Comparison of ENCODE assay signal across 1 cellular context in genomic region chr2:164859906-164860693, GRCh38.
TF ChIP-seq lines count a peak whose summit lies in the region.
"Not testable (repeated sequence)": the region's sequence is repeated elsewhere in the genome, so short reads cannot be mapped to it uniquely, and the experiment has no call there.

No MANE protein-coding gene starts in this region.

TF ChIP-seq in HepG2, 621 proteins besides CTCF, POLR2A, EP300 and RAD21 (continued from another document):
- TF ChIP-seq SNAPC4 (CRISPR knock-in tag; IDR thresholded peaks at IDR 0.05) (peak; percentile 32; the same call in 1 of the 2 replicates), MIXL1 (CRISPR knock-in tag; IDR thresholded peaks at IDR 0.05) (peak; percentile 51; the same call in 1 of the 2 replicates), HMG20A (CRISPR knock-in tag; IDR thresholded peaks at IDR 0.05; ENCODE audit: borderline replicate concordance) (peak; percentile 38; the same call in 1 of the 2 replicates), NFIC (IDR thresholded peaks at IDR 0.05; ENCODE audit: low read length) (peak; percentile 46; the same call in 1 of the 2 replicates), PAXIP1 (CRISPR knock-in tag; conservative IDR thresholded peaks at IDR 0.05) (peak; percentile 78), FOXA1 (CRISPR knock-in tag; IDR thresholded peaks at IDR 0.05) (peak; percentile 31; the same call in 1 of the 2 replicates), ZSCAN20 (CRISPR knock-in tag; IDR thresholded peaks at IDR 0.05; ENCODE audit: borderline replicate concordance) (0 out of 2 replicates have a peak, but pooled peaks have one; percentile 14), HOMEZ (CRISPR knock-in tag; IDR thresholded peaks at IDR 0.05; ENCODE audit: low read depth) (peak; percentile 36; the same call in 1 of the 2 replicates), SOX5 (CRISPR knock-in tag; IDR thresholded peaks at IDR 0.05; ENCODE audit: borderline replicate concordance) (peak; percentile 82), ZNF770 (CRISPR knock-in tag; IDR thresholded peaks at IDR 0.05) (peak; percentile 71; the same call in 1 of the 2 replicates), ISL2 (CRISPR knock-in tag; IDR thresholded peaks at IDR 0.05) (peak; percentile 59), KDM5B (CRISPR knock-in tag; IDR thresholded peaks at IDR 0.05; ENCODE audit: borderline replicate concordance) (0 out of 2 replicates have a peak, but pooled peaks have one; percentile 22), SIX1 (CRISPR knock-in tag; IDR thresholded peaks at IDR 0.05; ENCODE audit: borderline replicate concordance) (peak; percentile 66; the same call in 1 of the 2 replicates)
- TF ChIP-seq FOXA1 (IDR thresholded peaks at IDR 0.05) = not testable (repeated sequence)
